1 cellular context compared by ENCODE assay signal in genomic region chr17:78375401-78376079, GRCh38.
TF ChIP-seq lines count a peak whose summit lies in the region.

No MANE protein-coding gene starts in this region.

TF ChIP-seq in HepG2, 621 proteins besides CTCF, POLR2A, EP300 and RAD21 (continued from another document and continues in another):
- TF ChIP-seq NCOR1 (IDR thresholded peaks at IDR 0.05; ENCODE audit: borderline replicate concordance, low read length) (peak; percentile 24; the same call in 1 of the 2 replicates), ZNF687 (CRISPR knock-in tag; IDR thresholded peaks at IDR 0.05) (0 out of 2 replicates have a peak, but pooled peaks have one; percentile 3), ZBTB43 (CRISPR knock-in tag; conservative IDR thresholded peaks at IDR 0.05) (0 out of 2 replicates have a peak, but pooled peaks have one; percentile 38), TFAP4 (IDR thresholded peaks at IDR 0.05; ENCODE audit: borderline replicate concordance, low read depth) (no peak), MEIS2 (CRISPR knock-in tag; IDR thresholded peaks at IDR 0.05) (no peak), PAXIP1 (CRISPR knock-in tag; conservative IDR thresholded peaks at IDR 0.05) (peak; percentile 12; the same call in 1 of the 2 replicates), ZNF335 (CRISPR knock-in tag; IDR thresholded peaks at IDR 0.05) (peak; percentile 30; the same call in 1 of the 2 replicates), RXRA (CRISPR knock-in tag; IDR thresholded peaks at IDR 0.05) (0 out of 2 replicates have a peak, but pooled peaks have one; percentile 2), SIX4 (CRISPR knock-in tag; IDR thresholded peaks at IDR 0.05) (no peak), ZFP90 (CRISPR knock-in tag; IDR thresholded peaks at IDR 0.05; ENCODE audit: borderline replicate concordance) (no peak), ATF4 (CRISPR knock-in tag; IDR thresholded peaks at IDR 0.05) (peak in 1 of 2 experiments; percentile 65; a peak in 1 of 4 replicates), U2AF1 (optimal IDR thresholded peaks at IDR 0.05; ENCODE audit: low read depth, low read length) (no peak), SOX5 (CRISPR knock-in tag; IDR thresholded peaks at IDR 0.05; ENCODE audit: borderline replicate concordance) (peak; percentile 75), ZNF546 (CRISPR knock-in tag; conservative IDR thresholded peaks at IDR 0.05) (no peak), ZNF761 (CRISPR knock-in tag; conservative IDR thresholded peaks at IDR 0.05) (0 out of 2 replicates have a peak, but pooled peaks have one; percentile 36), ZNF44 (CRISPR knock-in tag; IDR thresholded peaks at IDR 0.05) (no peak), EZH2 (conservative IDR thresholded peaks at IDR 0.05; ENCODE audit: low read depth, low read length) (no peak), RARA (CRISPR knock-in tag; IDR thresholded peaks at IDR 0.05) (peak; percentile 55; the same call in 1 of the 2 replicates), NFE2L2 (IDR thresholded peaks at IDR 0.05; ENCODE audit: low read length) (0 out of 2 replicates have a peak, but pooled peaks have one; percentile 38), ZNF264 (CRISPR knock-in tag; IDR thresholded peaks at IDR 0.05) (no peak), RCOR2 (CRISPR knock-in tag; IDR thresholded peaks at IDR 0.05) (no peak), JUN (CRISPR knock-in tag; IDR thresholded peaks at IDR 0.05) (no peak), TGIF2 (CRISPR knock-in tag; IDR thresholded peaks at IDR 0.05) (no peak), BRD4 (CRISPR knock-in tag; IDR thresholded peaks at IDR 0.05) (no peak), ZNF749 (CRISPR knock-in tag; IDR thresholded peaks at IDR 0.05; ENCODE audit: borderline replicate concordance) (peak; percentile 63; the same call in 1 of the 2 replicates), ZNF383 (CRISPR knock-in tag; IDR thresholded peaks at IDR 0.05; ENCODE audit: borderline replicate concordance) (no peak), TCF7 (IDR thresholded peaks at IDR 0.05; ENCODE audit: low read depth) (no peak), PRMT3 (CRISPR knock-in tag; IDR thresholded peaks at IDR 0.05; ENCODE audit: borderline replicate concordance, low read depth) (no peak), CEBPG (CRISPR knock-in tag; IDR thresholded peaks at IDR 0.05) (peak; percentile 92), FOXP4 (CRISPR knock-in tag; IDR thresholded peaks at IDR 0.05) (0 out of 2 replicates have a peak, but pooled peaks have one; percentile 24), ZNF747 (CRISPR knock-in tag; IDR thresholded peaks at IDR 0.05; ENCODE audit: borderline replicate concordance) (no peak), ZNF224 (CRISPR knock-in tag; IDR thresholded peaks at IDR 0.05) (no peak), FOXK2 (IDR thresholded peaks at IDR 0.05) (no peak), SRY (CRISPR knock-in tag; IDR thresholded peaks at IDR 0.05) (no peak), ZNF430 (CRISPR knock-in tag; IDR thresholded peaks at IDR 0.05) (no peak), PITX1 (CRISPR knock-in tag; IDR thresholded peaks at IDR 0.05) (0 out of 2 replicates have a peak, but pooled peaks have one; percentile 6), TFDP1 (CRISPR knock-in tag; IDR thresholded peaks at IDR 0.05; ENCODE audit: borderline replicate concordance) (peak; percentile 56; the same call in 1 of the 2 replicates), KDM1A (CRISPR knock-in tag; IDR thresholded peaks at IDR 0.05) (peak; percentile 47; the same call in 1 of the 2 replicates), ARID4A (CRISPR knock-in tag; IDR thresholded peaks at IDR 0.05; ENCODE audit: borderline replicate concordance) (peak; percentile 14; the same call in 1 of the 2 replicates), PATZ1 (CRISPR knock-in tag; IDR thresholded peaks at IDR 0.05) (peak; percentile 38; the same call in 1 of the 2 replicates), ELF1 (CRISPR knock-in tag; IDR thresholded peaks at IDR 0.05) (peak; percentile 23)
